Comparison of ENCODE assay signal across 29 cellular contexts in genomic region chr16:62576636-62577035, GRCh38.
"Had no signal": no experiment of that assay in that cellular context is flagged by ENCODE, and none has a peak within 500 bp of the region (broad histone marks: within the 10 kb centered on the region; RNA-seq: fewer than 3 reads in every experiment).

No MANE protein-coding gene starts in this region.

- H3K27ac ChIP-seq: heart right ventricle, hepatocyte, left ventricle myocardium inferior, neural progenitor cell, neutrophil, parathyroid adenoma, skin epidermis, stomach, transverse colon, upper lobe of left lung had no signal

- H3K4me1 Mint-ChIP-seq: mesothelial cell of epicardium; naive B cell; natural killer cell; nephron progenitor cell; neural progenitor cell; stimulated activated naive B cell treated with anti-CD40 and anti-IgM and Interleukin-4, amounts not matched to agents 10 μg/mL and 1 μg/mL and 100 μg/mL, for 72 hours had no signal

- H3K9me3 Mint-ChIP-seq: mesothelial cell of epicardium, nephron progenitor cell, neural progenitor cell had no signal

- H3K27ac Mint-ChIP-seq: mesothelial cell of epicardium; naive B cell; natural killer cell; nephron progenitor cell; neural progenitor cell; progenitor cell of endocrine pancreas; stimulated activated naive B cell treated with anti-CD40 and anti-IgM and Interleukin-4, amounts not matched to agents 10 μg/mL and 1 μg/mL and 100 μg/mL, for 72 hours had no signal

- ATAC-seq: heart right ventricle; left colon; natural killer cell; right cardiac atrium; sciatic nerve; stimulated activated naive B cell treated with anti-CD40 and anti-IgM and Interleukin-4, amounts not matched to agents 10 μg/mL and 1 μg/mL and 100 μg/mL, for 72 hours; stimulated activated naive CD8-positive, alpha-beta T cell treated with anti-CD3 and anti-CD28 coated beads, Interleukin-15, Interleukin-2, amounts not matched to agents 100 U/mL and 50 U/mL, for 24 hours had no signal

- H3K36me3 Mint-ChIP-seq: mesothelial cell of epicardium; naive B cell; natural killer cell; neural progenitor cell; stimulated activated naive B cell treated with anti-CD40 and anti-IgM and Interleukin-4, amounts not matched to agents 10 μg/mL and 1 μg/mL and 100 μg/mL, for 72 hours had no signal

- H3K4me3 Mint-ChIP-seq: mesothelial cell of epicardium; naive B cell; natural killer cell; nephron progenitor cell; neural progenitor cell; stimulated activated naive B cell treated with anti-CD40 and anti-IgM and Interleukin-4, amounts not matched to agents 10 μg/mL and 1 μg/mL and 100 μg/mL, for 72 hours had no signal

- DNase-seq: heart right ventricle; islet precursor cell; left colon; left ventricle myocardium inferior; mesendoderm; naive B cell; natural killer cell; nephron progenitor cell; occipital lobe; retina; right cardiac atrium; stimulated activated CD4-positive, alpha-beta T cell treated with anti-CD3 and anti-CD28 coated beads, Interleukin-12 subunit alpha, Interleukin-12 subunit beta, amount 100 ng/mL, for 4 hours; stimulated activated CD4-positive, alpha-beta T cell treated with anti-CD3 and anti-CD28 coated beads, Interleukin-15, amount 100 ng/mL, for 24 hours; stimulated activated CD4-positive, alpha-beta T cell treated with anti-CD3 and anti-CD28 coated beads, Interleukin-2, amount 100 ng/mL, for 24 hours; stimulated activated CD4-positive, alpha-beta T cell treated with anti-CD3 and anti-CD28 coated beads, Interleukin-4, amount 100 ng/mL, for 1 hour; stimulated activated naive B cell treated with anti-CD40 and anti-IgM and Interleukin-4, amounts not matched to agents 10 μg/mL and 1 μg/mL and 100 μg/mL, for 72 hours; stimulated activated naive CD8-positive, alpha-beta T cell treated with anti-CD3 and anti-CD28 coated beads, Interleukin-15, Interleukin-2, amounts not matched to agents 100 U/mL and 50 U/mL, for 24 hours; stomach; transverse colon; upper lobe of left lung had no signal

- H3K27me3 ChIP-seq: heart right ventricle, hepatocyte, neural progenitor cell, neutrophil, stomach, transverse colon, upper lobe of left lung had no signal

- H3K27me3 Mint-ChIP-seq: naive B cell; progenitor cell of endocrine pancreas; stimulated activated naive B cell treated with anti-CD40 and anti-IgM and Interleukin-4, amounts not matched to agents 10 μg/mL and 1 μg/mL and 100 μg/mL, for 72 hours had no signal

- H3K4me3 ChIP-seq: heart right ventricle, hepatocyte, left ventricle myocardium inferior, lung, neural progenitor cell, skin epidermis, stomach, transverse colon, upper lobe of left lung had no signal
